8 cellular contexts compared by ENCODE assay signal in genomic region chr1:159881930-159882839, GRCh38. TPM values are rescaled to one million over a fixed set of nuclear protein-coding genes. Genes with fewer than 3 reads are reported as not detected.
DNase-seq lines count a peak whose midpoint lies in the region; ATAC-seq, FAIRE-seq and TF ChIP-seq lines count a peak whose summit lies in the region.

No MANE protein-coding gene starts in this region.

- H3K27me3 ChIP-seq in HepG2 (ENCODE audit: control insufficient read depth in 1 of 2, insufficient read depth in 2 of 2, low read length in 2 of 2) = peaks cover 0 to 1% of the 10 kb centered on the region in 2 experiments; a peak in 2 of 5 replicates

- no peaks in the 10 kb centered on the region for H3K36me3 ChIP-seq in HepG2 (replicated peaks in 1 of 2; ENCODE audit: control insufficient read depth in 1 of 2, insufficient read depth in 2 of 2, low read length in 2 of 2)

- H3K27ac ChIP-seq in HepG2 (ENCODE audit: extremely low read length, insufficient read depth, low read length) = no peak overlapping the region

- in situ Hi-C loops in ACHN (cut with HindIII; ENCODE audit: low pct_ligation_motif_present, low pct_unique_long_range_greater_than_20kb, low sequenced_read_pairs) (loop anchor here (25.0 kb wide), 1 partner anchor 95 kb away; the partner anchor contains the start of gene DUSP23), HepG2 (cut with HindIII; ENCODE audit: extremely low pct_ligation_motif_present, low pct_unique_long_range_greater_than_20kb) (no loop called here)

- no peak overlapping the region for H3K9ac ChIP-seq in HepG2 (ENCODE audit: insufficient read depth, low read depth, low read length)

- intact Hi-C loops in HepG2 (cut with micrococcal nuclease; ENCODE audit: unreplicated experiment) = no loop called here

- BruUV-seq in HepG2 (replicated peaks; lab: Mats Ljungman, UMichigan) = no TSS peak

- H3K4me2 ChIP-seq in HepG2 (ENCODE audit: low read depth, low read length) = no peak overlapping the region

- TF ChIP-seq POLR2A in HepG2 (IDR thresholded peaks at IDR 0.05; ENCODE audit: insufficient read depth in 1 of 2, low read depth in 2 of 2, low read length in 2 of 2) = no peak

- no peak overlapping the region for H2AFZ ChIP-seq in HepG2 (ENCODE audit: low read length)

- CTCF ChIA-PET in HepG2 (lab: Yijun Ruan, JAX; ENCODE audit: low intra/inter-chr PET ratio, low total read pairs) = no interaction called here

- no peaks in the 10 kb centered on the region for H3K4me1 ChIP-seq in HepG2 (ENCODE audit: insufficient read depth, low read length)

- H3K4me3 ChIP-seq in HepG2 (replicated peaks in 1 of 3; ENCODE audit: insufficient read depth in 1 of 3, low read depth in 2 of 3, low read length in 3 of 3) = no peak overlapping the region

- H3K79me2 ChIP-seq in HepG2 (ENCODE audit: insufficient read depth, low read length) = no peaks in the 10 kb centered on the region

- no peak for FAIRE-seq in HepG2 (lab: Jason Lieb, UNC)

- TF ChIP-seq EP300 in HepG2 (IDR thresholded peaks at IDR 0.05; ENCODE audit: low read depth in 2 of 2, low read length in 2 of 2) (no peak), HepG2 (CRISPR knock-in tag; IDR thresholded peaks at IDR 0.05; ENCODE audit: borderline replicate concordance) (no peak)

- TF ChIP-seq RAD21 in HepG2 (CRISPR knock-in tag; IDR thresholded peaks at IDR 0.05) = no peak

- ATAC-seq in HepG2 (no peak), GM21786 (IDR thresholded peaks at IDR 0.05; ENCODE audit: unreplicated experiment) (no peak), HG03039 (IDR thresholded peaks at IDR 0.05; ENCODE audit: unreplicated experiment) (no peak), GM18520 (IDR thresholded peaks at IDR 0.05; ENCODE audit: unreplicated experiment) (no peak)

- no peaks in the 10 kb centered on the region for H4K20me1 ChIP-seq in HepG2 (ENCODE audit: insufficient read depth, low read length)

- TF ChIP-seq CTCF in HepG2 (CRISPR knock-in tag; IDR thresholded peaks at IDR 0.05) = no peak

- POLR2A ChIA-PET in HepG2 (lab: Yijun Ruan, JAX) = no interaction called here

- H3K9me3 ChIP-seq in HepG2 (ENCODE audit: low read length) = no peaks in the 10 kb centered on the region

- DNase-seq in ACHN = peak; percentile 99
- peak; percentile 93 for DNase-seq in H4 (ENCODE audit: low spot score)
- DNase-seq in NCI-H510A (lab: John Stamatoyannopoulos, UW) = peak; percentile 89
- peak; percentile 84 for DNase-seq in brain pericyte (ENCODE audit: low read depth, low spot score)
- peak; percentile 32 for DNase-seq in HepG2 (ENCODE audit: low spot score)

- 17% methylated on average over 5 of the region's 5 CpGs for whole genome bisulfite sequencing in HepG2 (ENCODE audit: low lambda C conversion rate)

RNA-seq across cellular contexts. Expression of gene CFAP45, which starts 17.8 kb away (rescaled TPM):
- total RNA-seq in H4 (2014; rRNA removed; shearing (Covaris generic)) = 0.21 and 0.62 TPM in 2 replicates
- not detected in 2 replicates for total RNA-seq in HepG2 (2016; rRNA removed; fragmentation: Illumina TruSeq; extraction: Trizol)
- total RNA-seq in HepG2 (2016; cell fraction: cytosol; rRNA removed; fragmentation: Illumina TruSeq; extraction: Trizol; ENCODE audit: low read depth) = not detected in 2 replicates
- total RNA-seq in HepG2 (2016; cell fraction: insoluble cytoplasmic fraction; rRNA removed; fragmentation: Illumina TruSeq; extraction: Trizol) = not detected in 2 replicates
- not detected in 2 replicates for total RNA-seq in HepG2 (2016; cell fraction: membrane; rRNA removed; fragmentation: Illumina TruSeq; extraction: Trizol)
- total RNA-seq in HepG2 (2016; cell fraction: nucleus; rRNA removed; fragmentation: Illumina TruSeq; extraction: Trizol) = not detected in 2 replicates
- polyA plus RNA-seq in HepG2 (2011; rRNA removed) = not detected in 2 replicates
- 0.09 TPM in 1 of 2 replicates, not detected in the other for polyA plus RNA-seq in HepG2 (2011; cell fraction: cytosol; rRNA removed)
- polyA plus RNA-seq in HepG2 (2011; cell fraction: nucleus; rRNA removed) = not detected in 2 replicates
- polyA plus RNA-seq in HepG2 (2012) = 0.13 TPM in 1 of 2 replicates, not detected in the other
- polyA plus RNA-seq in HepG2 (2016; cell fraction: cytosol; fragmentation: Illumina TruSeq; extraction: Trizol; ENCODE audit: low read depth) = not detected in 2 replicates
- polyA plus RNA-seq in HepG2 (2016; cell fraction: insoluble cytoplasmic fraction; fragmentation: Illumina TruSeq; extraction: Trizol; ENCODE audit: low read depth) = not detected in 2 replicates
- polyA plus RNA-seq in HepG2 (2016; cell fraction: membrane; fragmentation: Illumina TruSeq; extraction: Trizol; ENCODE audit: low read depth) = not detected in 2 replicates
- not detected in 2 replicates for polyA plus RNA-seq in HepG2 (2016; cell fraction: nucleus; fragmentation: Illumina TruSeq; extraction: Trizol; ENCODE audit: insufficient read depth, low read depth)
- not detected in 2 replicates for polyA minus RNA-seq in HepG2 (2011; rRNA and poly(A)+ RNA removed; ENCODE audit: low replicate concordance)
- polyA minus RNA-seq in HepG2 (2011; cell fraction: cytosol; rRNA and poly(A)+ RNA removed) = not detected in 2 replicates
- polyA minus RNA-seq in HepG2 (2011; cell fraction: nucleus; rRNA and poly(A)+ RNA removed) = not detected in 2 replicates

RNA-seq across cellular contexts. Expression of gene VSIG8, which starts 19.7 kb away (rescaled TPM):
- 0.14 TPM in 1 of 2 replicates, not detected in the other for total RNA-seq in H4 (2014; rRNA removed; shearing (Covaris generic))
- not detected in 2 replicates for total RNA-seq in HepG2 (2016; rRNA removed; fragmentation: Illumina TruSeq; extraction: Trizol)
- not detected in 2 replicates for total RNA-seq in HepG2 (2016; cell fraction: cytosol; rRNA removed; fragmentation: Illumina TruSeq; extraction: Trizol; ENCODE audit: low read depth)
- not detected in 2 replicates for total RNA-seq in HepG2 (2016; cell fraction: insoluble cytoplasmic fraction; rRNA removed; fragmentation: Illumina TruSeq; extraction: Trizol)
- not detected in 2 replicates for total RNA-seq in HepG2 (2016; cell fraction: membrane; rRNA removed; fragmentation: Illumina TruSeq; extraction: Trizol)
- not detected in 2 replicates for total RNA-seq in HepG2 (2016; cell fraction: nucleus; rRNA removed; fragmentation: Illumina TruSeq; extraction: Trizol)
- polyA plus RNA-seq in HepG2 (2011; rRNA removed) = not detected in 2 replicates
- not detected in 2 replicates for polyA plus RNA-seq in HepG2 (2011; cell fraction: cytosol; rRNA removed)
- polyA plus RNA-seq in HepG2 (2011; cell fraction: nucleus; rRNA removed) = not detected in 2 replicates
- not detected in 2 replicates for polyA plus RNA-seq in HepG2 (2012)
- not detected in 2 replicates for polyA plus RNA-seq in HepG2 (2016; cell fraction: cytosol; fragmentation: Illumina TruSeq; extraction: Trizol; ENCODE audit: low read depth)
- polyA plus RNA-seq in HepG2 (2016; cell fraction: insoluble cytoplasmic fraction; fragmentation: Illumina TruSeq; extraction: Trizol; ENCODE audit: low read depth) = not detected in 2 replicates
- not detected in 2 replicates for polyA plus RNA-seq in HepG2 (2016; cell fraction: membrane; fragmentation: Illumina TruSeq; extraction: Trizol; ENCODE audit: low read depth)
- polyA plus RNA-seq in HepG2 (2016; cell fraction: nucleus; fragmentation: Illumina TruSeq; extraction: Trizol; ENCODE audit: insufficient read depth, low read depth) = not detected in 2 replicates
- polyA minus RNA-seq in HepG2 (2011; rRNA and poly(A)+ RNA removed; ENCODE audit: low replicate concordance) = not detected in 2 replicates
- polyA minus RNA-seq in HepG2 (2011; cell fraction: cytosol; rRNA and poly(A)+ RNA removed) = not detected in 2 replicates
- not detected in 2 replicates for polyA minus RNA-seq in HepG2 (2011; cell fraction: nucleus; rRNA and poly(A)+ RNA removed)

RNA-seq across cellular contexts. Expression of gene TAGLN2, which starts 43.1 kb away (rescaled TPM):
- 444 and 497 TPM in 2 replicates for total RNA-seq in H4 (2014; rRNA removed; shearing (Covaris generic))
- 6.7 and 9.7 TPM in 2 replicates for total RNA-seq in HepG2 (2016; rRNA removed; fragmentation: Illumina TruSeq; extraction: Trizol)
- total RNA-seq in HepG2 (2016; cell fraction: cytosol; rRNA removed; fragmentation: Illumina TruSeq; extraction: Trizol; ENCODE audit: low read depth) = 1.7 and 2.0 TPM in 2 replicates
- total RNA-seq in HepG2 (2016; cell fraction: insoluble cytoplasmic fraction; rRNA removed; fragmentation: Illumina TruSeq; extraction: Trizol) = 7.1 and 9.8 TPM in 2 replicates
- 3.3 and 3.5 TPM in 2 replicates for total RNA-seq in HepG2 (2016; cell fraction: membrane; rRNA removed; fragmentation: Illumina TruSeq; extraction: Trizol)
- total RNA-seq in HepG2 (2016; cell fraction: nucleus; rRNA removed; fragmentation: Illumina TruSeq; extraction: Trizol) = 2.5 and 3.4 TPM in 2 replicates
- 17.2 and 21.2 TPM in 2 replicates for polyA plus RNA-seq in HepG2 (2011; rRNA removed)
- 18.8 and 19.0 TPM in 2 replicates for polyA plus RNA-seq in HepG2 (2011; cell fraction: cytosol; rRNA removed)
- 6.8 and 9.1 TPM in 2 replicates for polyA plus RNA-seq in HepG2 (2011; cell fraction: nucleus; rRNA removed)
- 5.9 and 19.9 TPM in 2 replicates for polyA plus RNA-seq in HepG2 (2012)
- polyA plus RNA-seq in HepG2 (2016; cell fraction: cytosol; fragmentation: Illumina TruSeq; extraction: Trizol; ENCODE audit: low read depth) = 3.1 TPM in 2 replicates
- polyA plus RNA-seq in HepG2 (2016; cell fraction: insoluble cytoplasmic fraction; fragmentation: Illumina TruSeq; extraction: Trizol; ENCODE audit: low read depth) = 13.2 and 15.2 TPM in 2 replicates
- 3.8 and 3.9 TPM in 2 replicates for polyA plus RNA-seq in HepG2 (2016; cell fraction: membrane; fragmentation: Illumina TruSeq; extraction: Trizol; ENCODE audit: low read depth)
- 6.2 and 8.6 TPM in 2 replicates for polyA plus RNA-seq in HepG2 (2016; cell fraction: nucleus; fragmentation: Illumina TruSeq; extraction: Trizol; ENCODE audit: insufficient read depth, low read depth)
- 16.1 and 272 TPM in 2 replicates for polyA minus RNA-seq in HepG2 (2011; rRNA and poly(A)+ RNA removed; ENCODE audit: low replicate concordance)
- polyA minus RNA-seq in HepG2 (2011; cell fraction: cytosol; rRNA and poly(A)+ RNA removed) = 7.6 and 8.4 TPM in 2 replicates
- polyA minus RNA-seq in HepG2 (2011; cell fraction: nucleus; rRNA and poly(A)+ RNA removed) = 2.6 and 3.4 TPM in 2 replicates

RNA-seq across cellular contexts. Expression of gene SLAMF8, which starts 55.5 kb away (rescaled TPM):
- 0.17 TPM in 1 of 2 replicates, not detected in the other for total RNA-seq in H4 (2014; rRNA removed; shearing (Covaris generic))
- total RNA-seq in HepG2 (2016; rRNA removed; fragmentation: Illumina TruSeq; extraction: Trizol) = not detected in 2 replicates
- not detected in 2 replicates for total RNA-seq in HepG2 (2016; cell fraction: cytosol; rRNA removed; fragmentation: Illumina TruSeq; extraction: Trizol; ENCODE audit: low read depth)
- not detected in 2 replicates for total RNA-seq in HepG2 (2016; cell fraction: insoluble cytoplasmic fraction; rRNA removed; fragmentation: Illumina TruSeq; extraction: Trizol)
- total RNA-seq in HepG2 (2016; cell fraction: membrane; rRNA removed; fragmentation: Illumina TruSeq; extraction: Trizol) = not detected in 2 replicates
- total RNA-seq in HepG2 (2016; cell fraction: nucleus; rRNA removed; fragmentation: Illumina TruSeq; extraction: Trizol) = not detected in 2 replicates
- polyA plus RNA-seq in HepG2 (2011; rRNA removed) = not detected in 2 replicates
- polyA plus RNA-seq in HepG2 (2011; cell fraction: cytosol; rRNA removed) = not detected in 2 replicates
- not detected in 2 replicates for polyA plus RNA-seq in HepG2 (2011; cell fraction: nucleus; rRNA removed)
- polyA plus RNA-seq in HepG2 (2012) = not detected in 2 replicates
- not detected in 2 replicates for polyA plus RNA-seq in HepG2 (2016; cell fraction: cytosol; fragmentation: Illumina TruSeq; extraction: Trizol; ENCODE audit: low read depth)
- not detected in 2 replicates for polyA plus RNA-seq in HepG2 (2016; cell fraction: insoluble cytoplasmic fraction; fragmentation: Illumina TruSeq; extraction: Trizol; ENCODE audit: low read depth)
- not detected in 2 replicates for polyA plus RNA-seq in HepG2 (2016; cell fraction: membrane; fragmentation: Illumina TruSeq; extraction: Trizol; ENCODE audit: low read depth)
- polyA plus RNA-seq in HepG2 (2016; cell fraction: nucleus; fragmentation: Illumina TruSeq; extraction: Trizol; ENCODE audit: insufficient read depth, low read depth) = not detected in 2 replicates
- not detected in 2 replicates for polyA minus RNA-seq in HepG2 (2011; rRNA and poly(A)+ RNA removed; ENCODE audit: low replicate concordance)
- not detected in 2 replicates for polyA minus RNA-seq in HepG2 (2011; cell fraction: cytosol; rRNA and poly(A)+ RNA removed)
- polyA minus RNA-seq in HepG2 (2011; cell fraction: nucleus; rRNA and poly(A)+ RNA removed) = not detected in 2 replicates

Comparison
In these comparisons a context has a peak if more than half of its experiments do, and no peak if none do; other contexts are left out.
1. DNase-seq: peak in every context shown above with its lines; median percentile 99 in ACHN; 93 in H4; 89 in NCI-H510A; 84 in brain pericyte; 32 in HepG2.
2. RNA of gene TAGLN2, which starts 43.1 kb away (total RNA-seq): 444 to 497 TPM in H4; 1.7 to 9.8 TPM in HepG2; every median in the first group is over 10 times any median in the second.